ENCODE assay signal across 16 cellular contexts in genomic region chr4:173531085-173531965, GRCh38. TPM values are rescaled to one million over a fixed set of nuclear protein-coding genes. Genes with fewer than 3 reads are reported as not detected.
A peak's percentile ranks its signal among the peaks of the same experiment; 100 is the strongest.
DNase-seq lines count a peak whose midpoint lies in the region; ATAC-seq, FAIRE-seq and TF ChIP-seq lines count a peak whose summit lies in the region.
"Had no signal": no experiment of that assay in that cellular context is flagged by ENCODE, and none has a peak within 500 bp of the region (broad histone marks: within the 10 kb centered on the region; RNA-seq: fewer than 3 reads in every experiment).

No MANE protein-coding gene starts in this region.

- H3K4me1 Mint-ChIP-seq in natural killer cell treated with Interleukin-12 subunit alpha and Interleukin-12 subunit beta and Interleukin-15 and Interleukin-18, amount 100 ng/mL, for 72 hours (ENCODE audit: low read depth in 2 of 2), result peaks cover 5 to 6% of the 10 kb centered on the region in 2 donors

- no peak overlapping the region for H2BK120ac ChIP-seq in mesendoderm (ENCODE audit: low read depth, low read length)

- H2BK15ac ChIP-seq in mesendoderm (replicated peaks; ENCODE audit: low read depth), result no peak overlapping the region

- H3K79me1 ChIP-seq in mesendoderm (ENCODE audit: low read length), result no peaks in the 10 kb centered on the region

- H3K36me3 Mint-ChIP-seq in natural killer cell treated with Interleukin-12 subunit alpha and Interleukin-12 subunit beta and Interleukin-15 and Interleukin-18, amount 100 ng/mL, for 72 hours, result peaks cover 14% of the 10 kb centered on the region

- H3K27me3 ChIP-seq in HUES6 (ENCODE audit: control insufficient read depth, insufficient read depth, low read length) (peaks cover 99% of the 10 kb centered on the region), mesendoderm (ENCODE audit: insufficient read depth, low read length, poor library complexity) (peaks cover 80% of the 10 kb centered on the region), smooth muscle cell (ENCODE audit: low read depth) (no peaks in the 10 kb centered on the region)

- no peak overlapping the region for H3K56ac ChIP-seq in mesendoderm (ENCODE audit: low read length)

- peaks cover 33% of the 10 kb centered on the region for H4K20me1 ChIP-seq in smooth muscle cell (ENCODE audit: low read depth)

- no peak overlapping the region for H4K8ac ChIP-seq in mesendoderm (ENCODE audit: low read depth, low read length)

- peaks cover 4% of the 10 kb centered on the region for H3F3A ChIP-seq in smooth muscle cell (ENCODE audit: low read depth)

- WGBS in mesendoderm (ENCODE audit: extremely low coverage, insufficient coverage, low lambda C conversion rate), result no CpG with 5 or more reads among the region's 52 CpGs
- WGBS in smooth muscle cell (ENCODE audit: low lambda C conversion rate), result 6% methylated on average over 52 of the region's 52 CpGs

- H3K18ac ChIP-seq in mesendoderm (ENCODE audit: low read length), result no peak overlapping the region

- peaks cover 4% of the 10 kb centered on the region for H3K9me3 Mint-ChIP-seq in natural killer cell treated with Interleukin-12 subunit alpha and Interleukin-12 subunit beta and Interleukin-15 and Interleukin-18, amount 100 ng/mL, for 72 hours

- no peak for TF ChIP-seq POLR2A in GM12892 (IDR thresholded peaks at IDR 0.05; ENCODE audit: low read depth, low read length)

- no peak overlapping the region for H3K27ac Mint-ChIP-seq in natural killer cell treated with Interleukin-12 subunit alpha and Interleukin-12 subunit beta and Interleukin-15 and Interleukin-18, amount 100 ng/mL, for 72 hours
- H3K27ac Mint-ChIP-seq: memory B cell had no signal

- H3K9ac ChIP-seq in HUES6 (ENCODE audit: low read length) (no peak overlapping the region), mesendoderm (ENCODE audit: low read length) (no peak overlapping the region), smooth muscle cell (ENCODE audit: low read depth) (peak overlapping the region; percentile 79)

- H4K5ac ChIP-seq in mesendoderm (ENCODE audit: low read length), result no peak overlapping the region

- DNase-seq in coronary artery (ENCODE audit: low spot score) (no peak), mesendoderm (peak; percentile 45), smooth muscle cell (lab: John Stamatoyannopoulos, UW; ENCODE audit: unreplicated experiment) (no peak), GM12892 (ENCODE audit: insufficient read length) (no peak)
- DNase-seq in natural killer cell treated with Interleukin-12 subunit alpha and Interleukin-12 subunit beta and Interleukin-15 and Interleukin-18, amount 100 ng/mL, for 72 hours (ENCODE audit: low spot score), result no peak
- DNase-seq: activated naive CD4-positive, alpha-beta T cell treated with anti-CD3 and anti-CD28 coated beads, Interleukin-2, amount 50 U/mL, for 16 hours; Calu3; head of caudate nucleus; NCI-H187 treated with DMSO at 0.1 percent for 48 hours; NCI-H748 treated with DMSO at 0.1 percent for 48 hours had no signal

- no peak overlapping the region for H2AK5ac ChIP-seq in mesendoderm (ENCODE audit: low read length)

- no peak overlapping the region for H3K4me2 ChIP-seq in mesendoderm (ENCODE audit: low read length)
- H3K4me2 ChIP-seq in smooth muscle cell, result peak overlapping the region; percentile 88

- FAIRE-seq in GM12892 (lab: Jason Lieb, UNC), result no peak
- FAIRE-seq: K562 had no signal

- H2AFZ ChIP-seq in smooth muscle cell (ENCODE audit: low read depth), result peak overlapping the region; percentile 71

- H2BK5ac ChIP-seq in mesendoderm (ENCODE audit: low read length), result no peak overlapping the region

- peaks cover 66 to 91% of the 10 kb centered on the region in 2 donors for H3K27me3 Mint-ChIP-seq in natural killer cell treated with Interleukin-12 subunit alpha and Interleukin-12 subunit beta and Interleukin-15 and Interleukin-18, amount 100 ng/mL, for 72 hours

- no peak overlapping the region for H3K23ac ChIP-seq in mesendoderm (ENCODE audit: low read length)

- TF ChIP-seq CTCF in coronary artery (IDR thresholded peaks at IDR 0.05) (no peak), smooth muscle cell (IDR thresholded peaks at IDR 0.05; ENCODE audit: borderline replicate concordance, insufficient read depth, poor library complexity, severe bottlenecking) (no peak)

- H3K36me3 ChIP-seq in HUES6 (ENCODE audit: control insufficient read depth, insufficient read depth, low read length), result no peaks in the 10 kb centered on the region
- H3K36me3 ChIP-seq in mesendoderm (ENCODE audit: control insufficient read depth, insufficient read depth, low read length), result no peaks in the 10 kb centered on the region
- H3K36me3 ChIP-seq in smooth muscle cell (ENCODE audit: low read depth), result no peaks in the 10 kb centered on the region
- H3K36me3 ChIP-seq: HAP-1 had no signal

- peak overlapping the region; percentile 17; the same call in 1 of the 2 replicates for H3K4me3 ChIP-seq in HUES6 (ENCODE audit: low read depth, low read length)
- peak overlapping the region; percentile 87 for H3K4me3 ChIP-seq in coronary artery
- no peak overlapping the region for H3K4me3 ChIP-seq in mesendoderm (ENCODE audit: low read length)
- peak overlapping the region; percentile 93 for H3K4me3 ChIP-seq in smooth muscle cell
- H3K4me3 ChIP-seq: HAP-1, K562 had no signal

- H3K4me3 Mint-ChIP-seq in natural killer cell treated with Interleukin-12 subunit alpha and Interleukin-12 subunit beta and Interleukin-15 and Interleukin-18, amount 100 ng/mL, for 72 hours, result no peak overlapping the region
- H3K4me3 Mint-ChIP-seq: memory B cell had no signal

- H3K4me1 ChIP-seq in HUES6 (ENCODE audit: control insufficient read depth, insufficient read depth, low read length) (peaks cover 32% of the 10 kb centered on the region), mesendoderm (ENCODE audit: control insufficient read depth, low read depth, low read length) (peaks cover 3% of the 10 kb centered on the region), smooth muscle cell (ENCODE audit: low read depth) (no peaks in the 10 kb centered on the region)
- H3K4me1 ChIP-seq: HAP-1 had no signal

- H3K79me2 ChIP-seq in mesendoderm (ENCODE audit: control insufficient read depth, insufficient read depth, low read length) (no peaks in the 10 kb centered on the region), smooth muscle cell (ENCODE audit: low read depth) (peaks cover 96% of the 10 kb centered on the region)

- ATAC-seq in natural killer cell treated with Interleukin-12 subunit alpha and Interleukin-12 subunit beta and Interleukin-15 and Interleukin-18, amount 100 ng/mL, for 72 hours, result no peak
- ATAC-seq in GM21360 (IDR thresholded peaks at IDR 0.05; ENCODE audit: unreplicated experiment), result no peak
- ATAC-seq: K562 had no signal

- H3K9me3 ChIP-seq in HUES6 (ENCODE audit: control insufficient read depth, insufficient read depth, low read depth, low read length), result no peaks in the 10 kb centered on the region
- H3K9me3 ChIP-seq in smooth muscle cell (replicated peaks; ENCODE audit: low read depth), result no peaks in the 10 kb centered on the region

- H3K4ac ChIP-seq in mesendoderm (ENCODE audit: low read depth, low read length), result no peak overlapping the region

- H3K27ac ChIP-seq in HUES6 (ENCODE audit: low read depth, low read length) (no peak overlapping the region), coronary artery (peak overlapping the region in 1 of 2 donors; percentile 67), mesendoderm (ENCODE audit: low read depth, low read length) (no peak overlapping the region), smooth muscle cell (ENCODE audit: low read depth) (peak overlapping the region; percentile 93)

RNA-seq across cellular contexts. Expression of gene HAND2, which starts 1.3 kb away (rescaled TPM):
- 0.32 TPM for polyA plus RNA-seq in mesendoderm (2013, experiment 1 of 2)
- polyA plus RNA-seq in mesendoderm (2013, experiment 2 of 2), result 0.31 TPM
- total RNA-seq in smooth muscle cell, result 243 and 265 TPM in 2 replicates
- polyA plus RNA-seq in smooth muscle cell, result 287 and 324 TPM in 2 replicates
- not detected for total RNA-seq in natural killer cell treated with Interleukin-12 subunit alpha and Interleukin-12 subunit beta and Interleukin-15 and Interleukin-18, amount 100 ng/mL, for 72 hours
- polyA plus RNA-seq in GM12892 (2012; ENCODE audit: missing spikeins), result not detected
- total RNA-seq: dermis microvascular lymphatic vessel endothelial cell had no signal

Comparison
In these comparisons a context has a peak if more than half of its experiments do, and no peak if none do; other contexts are left out.
1. RNA of gene HAND2, which starts 1.3 kb away (total RNA-seq): 243 to 265 TPM in smooth muscle cell; not detected in natural killer cell treated with Interleukin-12 subunit alpha and Interleukin-12 subunit beta and Interleukin-15 and Interleukin-18, amount 100 ng/mL, for 72 hours; every median in the first group is over 100 times any median in the second.